In the genomic region with DNA sequence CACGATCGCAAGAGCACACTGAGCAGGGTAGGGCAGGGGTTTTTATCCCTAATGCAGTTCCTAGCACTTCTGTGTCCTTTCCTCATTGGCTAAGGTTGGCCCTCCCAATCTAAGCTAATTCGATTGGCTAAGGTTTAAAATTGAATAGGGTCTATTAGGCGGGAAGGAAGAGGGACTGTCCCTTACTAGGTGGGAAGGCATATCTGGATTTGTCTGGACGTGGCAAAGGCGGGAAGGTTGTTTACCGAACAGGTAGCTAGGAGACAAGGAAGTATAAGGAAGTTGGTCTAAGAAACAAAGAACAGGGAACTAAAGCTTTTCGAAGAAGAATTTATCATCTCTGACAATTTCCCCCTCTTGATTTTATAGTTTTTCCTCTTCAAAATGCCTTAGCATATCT, we compare ENCODE assay signal across 15 cellular contexts.
"Had no signal": no experiment of that assay in that cellular context is flagged by ENCODE, and none has a peak within 500 bp of the region (broad histone marks: within the 10 kb centered on the region; RNA-seq: fewer than 3 reads in every experiment).

No MANE protein-coding gene starts in this region.

- H3K27ac ChIP-seq: esophagus muscularis mucosa, gastrocnemius medialis, heart right ventricle, ovary, tibial artery had no signal

- H3K27me3 ChIP-seq: esophagus muscularis mucosa, gastrocnemius medialis, ovary, tibial artery had no signal

- DNase-seq: cortex of kidney; effector memory CD4-positive, alpha-beta T cell; gastrocnemius medialis; heart right ventricle; hypothalamus; kidney glomerular epithelial cell; natural killer cell; ovary; right cardiac atrium; stimulated activated CD4-positive, alpha-beta T cell treated with anti-CD3 and anti-CD28 coated beads, Interleukin-4, amount 100 ng/mL, for 24 hours; tibial artery had no signal

- H3K4me3 ChIP-seq: esophagus muscularis mucosa, gastrocnemius medialis, heart right ventricle, ovary, smooth muscle cell, tibial artery had no signal

- ATAC-seq: gastrocnemius medialis; heart right ventricle; left lobe of liver; natural killer cell; right cardiac atrium; stimulated activated memory B cell treated with anti-CD40 and anti-IgM and Interleukin-4, amounts not matched to agents 10 μg/mL and 1 μg/mL and 100 μg/mL, for 72 hours had no signal

- H3K4me1 ChIP-seq: esophagus muscularis mucosa, gastrocnemius medialis, heart right ventricle had no signal

- H3K9me3 ChIP-seq: esophagus muscularis mucosa, gastrocnemius medialis, heart right ventricle, ovary, tibial artery had no signal

- H3K36me3 ChIP-seq: esophagus muscularis mucosa, gastrocnemius medialis, heart right ventricle, ovary, tibial artery had no signal
